8 cellular contexts compared by ENCODE assay signal in the genomic region with DNA sequence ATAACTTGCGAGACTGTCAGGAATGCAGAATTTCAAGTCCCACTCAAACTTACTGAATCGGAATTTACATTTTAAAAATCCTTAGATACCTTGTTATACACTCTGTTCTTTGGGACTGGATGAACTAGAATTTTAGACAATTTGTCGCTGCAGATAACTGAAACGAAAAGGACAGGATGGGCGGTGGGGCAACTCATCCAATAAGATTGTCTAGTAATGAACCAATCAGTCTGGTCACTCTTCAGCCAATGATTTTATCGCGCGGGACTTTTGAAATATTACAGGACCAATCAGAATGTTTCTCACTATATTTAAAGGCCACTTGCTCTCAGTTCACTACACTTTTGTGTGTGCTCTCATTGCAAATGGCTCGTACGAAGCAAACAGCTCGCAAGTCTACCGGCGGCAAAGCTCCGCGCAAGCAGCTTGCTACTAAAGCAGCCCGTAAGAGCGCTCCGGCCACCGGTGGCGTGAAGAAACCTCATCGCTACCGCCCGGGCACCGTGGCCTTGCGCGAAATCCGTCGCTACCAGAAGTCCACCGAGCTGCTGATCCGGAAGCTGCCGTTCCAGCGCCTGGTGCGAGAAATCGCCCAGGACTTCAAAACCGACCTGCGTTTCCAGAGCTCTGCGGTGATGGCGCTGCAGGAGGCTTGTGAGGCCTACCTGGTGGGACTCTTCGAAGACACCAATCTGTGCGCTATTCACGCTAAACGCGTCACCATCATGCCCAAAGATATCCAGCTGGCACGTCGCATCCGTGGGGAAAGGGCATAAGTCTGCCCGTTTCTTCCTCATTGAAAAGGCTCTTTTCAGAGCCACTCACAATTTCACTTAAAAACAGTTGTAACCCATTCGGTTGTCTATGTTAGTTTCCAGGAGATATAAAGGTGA. TPM values are rescaled to one million over a fixed set of nuclear protein-coding genes. Genes with fewer than 3 reads are reported as not detected.
DNase-seq lines count a peak whose midpoint lies in the region; ATAC-seq and TF ChIP-seq lines count a peak whose summit lies in the region.

No MANE protein-coding gene starts in this region.

- H3K4me3 ChIP-seq in coronary artery: peak overlapping the region; percentile 83
- H3K4me3 ChIP-seq in lower lobe of right lung: peak overlapping the region; percentile 55

- intact Hi-C loops in lower lobe of right lung (cut with DNase I): no loop called here

- TF ChIP-seq CTCF in GM12873 (IDR thresholded peaks at IDR 0.05; ENCODE audit: insufficient read depth, low read depth, low read length, missing control alignments) (peak; percentile 49), coronary artery (IDR thresholded peaks at IDR 0.05) (no peak), lower lobe of right lung (IDR thresholded peaks at IDR 0.05) (no peak)

- DNase-seq in NCI-H146 treated with DMSO at 0.1 percent for 48 hours (lab: John Stamatoyannopoulos, UW; ENCODE audit: unreplicated experiment): peak; percentile 97
- DNase-seq in activated CD4-positive, alpha-beta T cell treated with anti-CD3 and anti-CD28 coated beads for 4 hours: peak; percentile 74 to 83
- peak; percentile 81 for DNase-seq in coronary artery (ENCODE audit: low spot score)
- DNase-seq in lower lobe of right lung: peak; percentile 69
- peak; percentile 64 to 65 for DNase-seq in stimulated activated CD8-positive, alpha-beta memory T cell treated with anti-CD3 and anti-CD28 coated beads, Interleukin-2, amount 100 ng/mL, for 48 hours (ENCODE audit: low read depth in 2 of 2)
- DNase-seq in NK-92 treated with Interleukin-12 subunit alpha and Interleukin-12 subunit beta, amount 100 ng/mL, for 24 hours (lab: John Stamatoyannopoulos, UW): no peak

- peaks cover 13% of the 10 kb centered on the region for H3K4me1 ChIP-seq in lower lobe of right lung

- ATAC-seq in HG02678 (IDR thresholded peaks at IDR 0.05; ENCODE audit: unreplicated experiment) (peak; percentile 57), lower lobe of right lung (peak; percentile 84 to 91)

- H3K9me3 ChIP-seq in lower lobe of right lung: no peaks in the 10 kb centered on the region

- peak overlapping the region; percentile 97 to 99 for H3K27ac ChIP-seq in coronary artery
- peak overlapping the region; percentile 93 for H3K27ac ChIP-seq in lower lobe of right lung

- H3K27me3 ChIP-seq in lower lobe of right lung (ENCODE audit: low read depth): no peaks in the 10 kb centered on the region

- H3K36me3 ChIP-seq in lower lobe of right lung: no peaks in the 10 kb centered on the region

RNA-seq across cellular contexts. Expression of a gene that starts 41.9 kb away (rescaled TPM):
- 12.4 TPM for total RNA-seq in lower lobe of right lung
